27 cellular contexts compared by ENCODE assay signal in genomic region chr5:109160468-109160867, GRCh38.
"Had no signal": no experiment of that assay in that cellular context is flagged by ENCODE, and none has a peak within 500 bp of the region (broad histone marks: within the 10 kb centered on the region; RNA-seq: fewer than 3 reads in every experiment).

No MANE protein-coding gene starts in this region.

- H3K36me3 ChIP-seq: neutrophil, spleen, stomach, thoracic aorta, thyroid gland, tibial nerve, upper lobe of left lung, vagina had no signal

- H3K79me2 ChIP-seq: parathyroid adenoma had no signal

- H3K4me3 ChIP-seq: psoas muscle, skin epidermis, smooth muscle cell, spleen, stomach, thoracic aorta, thyroid gland, tibial nerve, upper lobe of left lung, vagina had no signal

- H3K9ac ChIP-seq: parathyroid adenoma had no signal

- H3K27me3 ChIP-seq: neutrophil, spleen, stomach, thyroid gland, tibial nerve, upper lobe of left lung, vagina had no signal

- ATAC-seq: naive thymus-derived CD8-positive, alpha-beta T cell; natural killer cell treated with Interleukin-12 subunit alpha and Interleukin-12 subunit beta and Interleukin-15 and Interleukin-18, amount 100 ng/mL, for 72 hours; psoas muscle; right cardiac atrium; sciatic nerve; stimulated activated effector memory CD8-positive, alpha-beta T cell treated with anti-CD3 and anti-CD28 coated beads, Interleukin-12 subunit alpha, Interleukin-12 subunit beta, amount 100 ng/mL, for 72 hours; stimulated activated naive B cell treated with anti-CD40 and anti-IgM and Interleukin-4, amounts not matched to agents 10 μg/mL and 1 μg/mL and 100 μg/mL, for 72 hours had no signal

- H3K27ac ChIP-seq: neutrophil, parathyroid adenoma, psoas muscle, skin epidermis, spleen, stomach, thoracic aorta, thyroid gland, tibial nerve, upper lobe of left lung, vagina had no signal

- H3K9me3 ChIP-seq: neutrophil, psoas muscle, spleen, stomach, thoracic aorta, thyroid gland, tibial nerve, upper lobe of left lung, vagina had no signal

- H2AFZ ChIP-seq: parathyroid adenoma had no signal

- DNase-seq: naive thymus-derived CD8-positive, alpha-beta T cell; nephron progenitor cell; posterior cingulate gyrus; psoas muscle; right cardiac atrium; spleen; stimulated activated CD4-positive, alpha-beta T cell treated with anti-CD3 and anti-CD28 coated beads, Interleukin-15, amount 100 ng/mL, for 24 hours; stimulated activated CD4-positive, alpha-beta T cell treated with anti-CD3 and anti-CD28 coated beads, Interleukin-2, amount 100 ng/mL, for 24 hours; stimulated activated CD4-positive, alpha-beta T cell treated with anti-CD3 and anti-CD28 coated beads, Interleukin-2, amount 100 ng/mL, for 48 hours; stimulated activated CD4-positive, alpha-beta T cell treated with anti-CD3 and anti-CD28 coated beads, Interleukin-4, amount 100 ng/mL, for 24 hours; stimulated activated naive B cell treated with anti-CD40 and anti-IgM and Interleukin-4, amounts not matched to agents 10 μg/mL and 1 μg/mL and 100 μg/mL, for 72 hours; stimulated activated naive CD4-positive, alpha-beta T cell treated with Interleukin-2 at 50 U/mL for 16 hours; stomach; thyroid gland; trophoblast cell; upper lobe of left lung had no signal

- H3K4me2 ChIP-seq: smooth muscle cell had no signal

- H3K4me1 ChIP-seq: parathyroid adenoma, psoas muscle, spleen, stomach, thyroid gland, tibial nerve, upper lobe of left lung, vagina had no signal

- FAIRE-seq: urothelium cell line had no signal
